In the genomic region with DNA sequence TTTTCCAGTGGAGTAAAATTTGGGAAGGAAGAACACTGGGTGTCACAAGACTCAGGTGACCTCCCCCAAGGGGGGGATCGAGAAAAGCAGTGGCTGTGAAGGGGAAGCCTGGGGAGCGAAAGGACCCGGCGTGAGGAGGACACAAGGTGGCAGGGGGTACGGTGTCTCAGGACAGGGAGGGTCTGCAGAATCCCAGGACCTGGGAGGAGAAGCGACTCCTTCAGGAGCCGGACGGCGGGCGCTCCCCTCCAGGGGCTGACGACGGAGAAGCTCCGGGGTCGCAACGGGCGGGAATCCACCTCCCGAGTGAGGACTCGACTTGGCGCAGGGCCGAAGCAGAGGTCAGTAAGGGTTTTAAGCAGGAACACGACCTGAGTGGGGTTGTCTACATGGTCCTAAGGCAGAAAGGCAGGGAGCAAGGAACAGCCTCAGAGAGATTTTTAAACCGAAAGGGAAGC, we compare ENCODE assay signal across 8 cellular contexts. TPM values are rescaled to one million over a fixed set of nuclear protein-coding genes. Genes with fewer than 3 reads are reported as not detected.
DNase-seq lines count a peak whose midpoint lies in the region; ATAC-seq lines count a peak whose summit lies in the region.

No MANE protein-coding gene starts in this region.

- H3K36me3 Mint-ChIP-seq in activated naive CD4-positive, alpha-beta T cell treated with anti-CD3 and anti-CD28 coated beads, Interleukin-2, amount 50 U/mL, for 24 hours, result peaks cover 21% of the 10 kb centered on the region

- peaks cover 4% of the 10 kb centered on the region for H3K36me3 ChIP-seq in rectal smooth muscle tissue (ENCODE audit: control insufficient read depth, insufficient read depth, low read length)

- H3K4me3 ChIP-seq in rectal smooth muscle tissue (ENCODE audit: low read length), result peak overlapping the region; percentile 91

- peak; percentile 58 for DNase-seq in NCI-H146 (lab: John Stamatoyannopoulos, UW)
- DNase-seq in NCI-H146 treated with DMSO at 0.1 percent for 48 hours (lab: John Stamatoyannopoulos, UW; ENCODE audit: unreplicated experiment), result no peak
- no peak for DNase-seq in left cardiac atrium
- no peak for DNase-seq in SHP77 (lab: John Stamatoyannopoulos, UW)
- DNase-seq in NCI-H446 (lab: John Stamatoyannopoulos, UW), result no peak

- H3K27me3 Mint-ChIP-seq in activated naive CD4-positive, alpha-beta T cell treated with anti-CD3 and anti-CD28 coated beads, Interleukin-2, amount 50 U/mL, for 24 hours, result no peaks in the 10 kb centered on the region

- H3K4me1 Mint-ChIP-seq in activated naive CD4-positive, alpha-beta T cell treated with anti-CD3 and anti-CD28 coated beads, Interleukin-2, amount 50 U/mL, for 24 hours, result peaks cover 38% of the 10 kb centered on the region

- peak overlapping the region; percentile 95 for H3K4me3 Mint-ChIP-seq in activated naive CD4-positive, alpha-beta T cell treated with anti-CD3 and anti-CD28 coated beads, Interleukin-2, amount 50 U/mL, for 24 hours

- peaks cover 4% of the 10 kb centered on the region for H3K4me1 ChIP-seq in rectal smooth muscle tissue (ENCODE audit: control insufficient read depth, insufficient read depth, low read length)

- peak overlapping the region; percentile 80 for H3K9ac ChIP-seq in rectal smooth muscle tissue (ENCODE audit: low read length)

- H3K27ac Mint-ChIP-seq in activated naive CD4-positive, alpha-beta T cell treated with anti-CD3 and anti-CD28 coated beads, Interleukin-2, amount 50 U/mL, for 24 hours, result peak overlapping the region; percentile 69

- H3K9me3 Mint-ChIP-seq in activated naive CD4-positive, alpha-beta T cell treated with anti-CD3 and anti-CD28 coated beads, Interleukin-2, amount 50 U/mL, for 24 hours, result no peaks in the 10 kb centered on the region

- H3K27me3 ChIP-seq in rectal smooth muscle tissue (ENCODE audit: control insufficient read depth, insufficient read depth, low read length), result no peaks in the 10 kb centered on the region

- H3K27ac ChIP-seq in rectal smooth muscle tissue (ENCODE audit: low read depth, low read length), result peak overlapping the region; percentile 71

- intact Hi-C loops in left cardiac atrium (cut with DNase I), result no loop called here

- ATAC-seq in HG03280 (IDR thresholded peaks at IDR 0.05; ENCODE audit: unreplicated experiment) (peak; percentile 21), left cardiac atrium (peak; percentile 39 to 51)

RNA-seq across cellular contexts. Expression of gene ZNF836, which starts 0.5 kb away (rescaled TPM):
- 10 to 100 TPM in 1 of 2 donors, 1 to 10 TPM in 1; 8.9 to 10.5 TPM for total RNA-seq in left cardiac atrium

RNA-seq across cellular contexts. Expression of gene PPP2R1A, which starts 19.0 kb away (rescaled TPM):
- 100 to 1,000 TPM; 276 to 389 TPM for total RNA-seq in left cardiac atrium

RNA-seq across cellular contexts. Expression of gene ZNF616, which starts 31.2 kb away (rescaled TPM):
- 1 to 10 TPM; 5.4 to 7.8 TPM for total RNA-seq in left cardiac atrium
